ENCODE assay signal across 2 cellular contexts in the genomic region with DNA sequence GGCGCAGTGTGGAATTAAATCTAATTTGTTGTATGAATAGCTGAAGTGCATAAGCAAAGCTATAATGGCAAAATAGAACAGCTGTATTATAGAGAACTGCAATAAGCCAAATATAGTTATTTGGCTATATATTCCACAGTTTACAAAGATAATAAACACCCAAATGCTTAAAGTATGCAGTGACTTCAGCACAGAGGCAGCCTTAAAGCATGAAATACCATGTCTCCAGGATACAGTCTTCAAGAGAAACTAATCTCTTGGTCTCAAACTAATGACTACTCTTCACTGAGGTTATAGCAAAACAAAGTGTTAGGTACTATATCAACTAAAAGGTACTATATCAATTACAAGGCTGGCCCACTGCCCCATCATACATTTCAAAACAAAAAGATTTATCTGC.
TF ChIP-seq lines count a peak whose summit lies in the region.

No MANE protein-coding gene starts in this region.

TF ChIP-seq in liver, 16 proteins besides CTCF, POLR2A, EP300 and RAD21:
- TF ChIP-seq SP1 (IDR thresholded peaks at IDR 0.05) = no peak
- no peak for TF ChIP-seq NR2F2 (IDR thresholded peaks at IDR 0.05)
- no peak for TF ChIP-seq HNF4A (conservative IDR thresholded peaks at IDR 0.05)
- no peak for TF ChIP-seq FOXA1 (IDR thresholded peaks at IDR 0.05)
- TF ChIP-seq, protein P1, sequence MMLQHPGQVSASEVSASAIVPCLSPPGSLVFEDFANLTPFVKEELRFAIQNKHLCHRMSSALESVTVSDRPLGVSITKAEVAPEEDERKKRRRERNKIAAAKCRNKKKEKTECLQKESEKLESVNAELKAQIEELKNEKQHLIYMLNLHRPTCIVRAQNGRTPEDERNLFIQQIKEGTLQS (IDR thresholded peaks at IDR 0.05) = no peak
- no peak for TF ChIP-seq FOXA2 (IDR thresholded peaks at IDR 0.05)
- no peak for TF ChIP-seq JUND (IDR thresholded peaks at IDR 0.05)
- no peak for TF ChIP-seq EGR1 (IDR thresholded peaks at IDR 0.05; ENCODE audit: low read depth in 2 of 2)
- TF ChIP-seq TAF1 (conservative IDR thresholded peaks at IDR 0.05) = no peak
- TF ChIP-seq RXRA (IDR thresholded peaks at IDR 0.05) = no peak
- TF ChIP-seq, protein P2, sequence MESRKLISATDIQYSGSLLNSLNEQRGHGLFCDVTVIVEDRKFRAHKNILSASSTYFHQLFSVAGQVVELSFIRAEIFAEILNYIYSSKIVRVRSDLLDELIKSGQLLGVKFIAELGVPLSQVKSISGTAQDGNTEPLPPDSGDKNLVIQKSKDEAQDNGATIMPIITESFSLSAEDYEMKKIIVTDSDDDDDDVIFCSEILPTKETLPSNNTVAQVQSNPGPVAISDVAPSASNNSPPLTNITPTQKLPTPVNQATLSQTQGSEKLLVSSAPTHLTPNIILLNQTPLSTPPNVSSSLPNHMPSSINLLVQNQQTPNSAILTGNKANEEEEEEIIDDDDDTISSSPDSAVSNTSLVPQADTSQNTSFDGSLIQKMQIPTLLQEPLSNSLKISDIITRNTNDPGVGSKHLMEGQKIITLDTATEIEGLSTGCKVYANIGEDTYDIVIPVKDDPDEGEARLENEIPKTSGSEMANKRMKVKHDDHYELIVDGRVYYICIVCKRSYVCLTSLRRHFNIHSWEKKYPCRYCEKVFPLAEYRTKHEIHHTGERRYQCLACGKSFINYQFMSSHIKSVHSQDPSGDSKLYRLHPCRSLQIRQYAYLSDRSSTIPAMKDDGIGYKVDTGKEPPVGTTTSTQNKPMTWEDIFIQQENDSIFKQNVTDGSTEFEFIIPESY (IDR thresholded peaks at IDR 0.05) = no peak
- TF ChIP-seq, protein P3, sequence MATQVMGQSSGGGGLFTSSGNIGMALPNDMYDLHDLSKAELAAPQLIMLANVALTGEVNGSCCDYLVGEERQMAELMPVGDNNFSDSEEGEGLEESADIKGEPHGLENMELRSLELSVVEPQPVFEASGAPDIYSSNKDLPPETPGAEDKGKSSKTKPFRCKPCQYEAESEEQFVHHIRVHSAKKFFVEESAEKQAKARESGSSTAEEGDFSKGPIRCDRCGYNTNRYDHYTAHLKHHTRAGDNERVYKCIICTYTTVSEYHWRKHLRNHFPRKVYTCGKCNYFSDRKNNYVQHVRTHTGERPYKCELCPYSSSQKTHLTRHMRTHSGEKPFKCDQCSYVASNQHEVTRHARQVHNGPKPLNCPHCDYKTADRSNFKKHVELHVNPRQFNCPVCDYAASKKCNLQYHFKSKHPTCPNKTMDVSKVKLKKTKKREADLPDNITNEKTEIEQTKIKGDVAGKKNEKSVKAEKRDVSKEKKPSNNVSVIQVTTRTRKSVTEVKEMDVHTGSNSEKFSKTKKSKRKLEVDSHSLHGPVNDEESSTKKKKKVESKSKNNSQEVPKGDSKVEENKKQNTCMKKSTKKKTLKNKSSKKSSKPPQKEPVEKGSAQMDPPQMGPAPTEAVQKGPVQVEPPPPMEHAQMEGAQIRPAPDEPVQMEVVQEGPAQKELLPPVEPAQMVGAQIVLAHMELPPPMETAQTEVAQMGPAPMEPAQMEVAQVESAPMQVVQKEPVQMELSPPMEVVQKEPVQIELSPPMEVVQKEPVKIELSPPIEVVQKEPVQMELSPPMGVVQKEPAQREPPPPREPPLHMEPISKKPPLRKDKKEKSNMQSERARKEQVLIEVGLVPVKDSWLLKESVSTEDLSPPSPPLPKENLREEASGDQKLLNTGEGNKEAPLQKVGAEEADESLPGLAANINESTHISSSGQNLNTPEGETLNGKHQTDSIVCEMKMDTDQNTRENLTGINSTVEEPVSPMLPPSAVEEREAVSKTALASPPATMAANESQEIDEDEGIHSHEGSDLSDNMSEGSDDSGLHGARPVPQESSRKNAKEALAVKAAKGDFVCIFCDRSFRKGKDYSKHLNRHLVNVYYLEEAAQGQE (IDR thresholded peaks at IDR 0.05) = no peak
- TF ChIP-seq, protein P4, sequence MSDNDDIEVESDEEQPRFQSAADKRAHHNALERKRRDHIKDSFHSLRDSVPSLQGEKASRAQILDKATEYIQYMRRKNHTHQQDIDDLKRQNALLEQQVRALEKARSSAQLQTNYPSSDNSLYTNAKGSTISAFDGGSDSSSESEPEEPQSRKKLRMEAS (IDR thresholded peaks at IDR 0.05) = no peak
- TF ChIP-seq GABPA (IDR thresholded peaks at IDR 0.05 in 1 of 2, conservative IDR thresholded peaks at IDR 0.05 in 1 of 2) = no peak
- no peak for TF ChIP-seq YY1 (IDR thresholded peaks at IDR 0.05)
- TF ChIP-seq HNF4G (IDR thresholded peaks at IDR 0.05) = no peak

TF ChIP-seq in HepG2, 621 proteins besides CTCF, POLR2A, EP300 and RAD21:
- no peak for TF ChIP-seq RFX3 (CRISPR knock-in tag; IDR thresholded peaks at IDR 0.05)
- no peak for TF ChIP-seq SPEN (CRISPR knock-in tag; IDR thresholded peaks at IDR 0.05; ENCODE audit: low read depth)
- TF ChIP-seq, protein P5, sequence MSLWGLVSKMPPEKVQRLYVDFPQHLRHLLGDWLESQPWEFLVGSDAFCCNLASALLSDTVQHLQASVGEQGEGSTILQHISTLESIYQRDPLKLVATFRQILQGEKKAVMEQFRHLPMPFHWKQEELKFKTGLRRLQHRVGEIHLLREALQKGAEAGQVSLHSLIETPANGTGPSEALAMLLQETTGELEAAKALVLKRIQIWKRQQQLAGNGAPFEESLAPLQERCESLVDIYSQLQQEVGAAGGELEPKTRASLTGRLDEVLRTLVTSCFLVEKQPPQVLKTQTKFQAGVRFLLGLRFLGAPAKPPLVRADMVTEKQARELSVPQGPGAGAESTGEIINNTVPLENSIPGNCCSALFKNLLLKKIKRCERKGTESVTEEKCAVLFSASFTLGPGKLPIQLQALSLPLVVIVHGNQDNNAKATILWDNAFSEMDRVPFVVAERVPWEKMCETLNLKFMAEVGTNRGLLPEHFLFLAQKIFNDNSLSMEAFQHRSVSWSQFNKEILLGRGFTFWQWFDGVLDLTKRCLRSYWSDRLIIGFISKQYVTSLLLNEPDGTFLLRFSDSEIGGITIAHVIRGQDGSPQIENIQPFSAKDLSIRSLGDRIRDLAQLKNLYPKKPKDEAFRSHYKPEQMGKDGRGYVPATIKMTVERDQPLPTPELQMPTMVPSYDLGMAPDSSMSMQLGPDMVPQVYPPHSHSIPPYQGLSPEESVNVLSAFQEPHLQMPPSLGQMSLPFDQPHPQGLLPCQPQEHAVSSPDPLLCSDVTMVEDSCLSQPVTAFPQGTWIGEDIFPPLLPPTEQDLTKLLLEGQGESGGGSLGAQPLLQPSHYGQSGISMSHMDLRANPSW (CRISPR knock-in tag; IDR thresholded peaks at IDR 0.05; ENCODE audit: borderline replicate concordance) = no peak
- no peak for TF ChIP-seq HOXD1 (CRISPR knock-in tag; IDR thresholded peaks at IDR 0.05)
- TF ChIP-seq, protein P6, sequence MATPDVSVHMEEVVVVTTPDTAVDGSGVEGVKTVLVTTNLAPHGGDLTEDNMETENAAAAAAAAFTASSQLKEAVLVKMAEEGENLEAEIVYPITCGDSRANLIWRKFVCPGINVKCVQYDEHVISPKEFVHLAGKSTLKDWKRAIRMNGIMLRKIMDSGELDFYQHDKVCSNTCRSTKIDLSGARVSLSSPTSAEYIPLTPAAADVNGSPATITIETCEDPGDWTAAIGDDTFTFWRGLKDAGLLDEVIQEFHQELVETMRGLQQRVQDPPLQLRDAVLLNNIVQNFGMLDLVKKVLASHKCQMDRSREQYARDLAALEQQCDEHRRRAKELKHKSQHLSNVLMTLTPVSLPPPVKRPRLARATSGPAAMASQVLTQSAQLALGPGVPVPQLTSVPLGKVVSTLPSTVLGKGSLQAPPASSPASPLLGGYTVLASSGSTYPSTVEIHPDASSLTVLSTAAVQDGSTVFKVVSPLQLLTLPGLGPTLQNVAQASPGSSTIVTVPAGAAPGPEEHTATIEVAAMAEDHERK (CRISPR knock-in tag; IDR thresholded peaks at IDR 0.05; ENCODE audit: low read depth) = no peak
- TF ChIP-seq, protein P7, sequence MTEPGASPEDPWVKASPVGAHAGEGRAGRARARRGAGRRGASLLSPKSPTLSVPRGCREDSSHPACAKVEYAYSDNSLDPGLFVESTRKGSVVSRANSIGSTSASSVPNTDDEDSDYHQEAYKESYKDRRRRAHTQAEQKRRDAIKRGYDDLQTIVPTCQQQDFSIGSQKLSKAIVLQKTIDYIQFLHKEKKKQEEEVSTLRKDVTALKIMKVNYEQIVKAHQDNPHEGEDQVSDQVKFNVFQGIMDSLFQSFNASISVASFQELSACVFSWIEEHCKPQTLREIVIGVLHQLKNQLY (CRISPR knock-in tag; IDR thresholded peaks at IDR 0.05) = no peak
- no peak for TF ChIP-seq SMAD3 (CRISPR knock-in tag; IDR thresholded peaks at IDR 0.05)
- TF ChIP-seq, protein P8, sequence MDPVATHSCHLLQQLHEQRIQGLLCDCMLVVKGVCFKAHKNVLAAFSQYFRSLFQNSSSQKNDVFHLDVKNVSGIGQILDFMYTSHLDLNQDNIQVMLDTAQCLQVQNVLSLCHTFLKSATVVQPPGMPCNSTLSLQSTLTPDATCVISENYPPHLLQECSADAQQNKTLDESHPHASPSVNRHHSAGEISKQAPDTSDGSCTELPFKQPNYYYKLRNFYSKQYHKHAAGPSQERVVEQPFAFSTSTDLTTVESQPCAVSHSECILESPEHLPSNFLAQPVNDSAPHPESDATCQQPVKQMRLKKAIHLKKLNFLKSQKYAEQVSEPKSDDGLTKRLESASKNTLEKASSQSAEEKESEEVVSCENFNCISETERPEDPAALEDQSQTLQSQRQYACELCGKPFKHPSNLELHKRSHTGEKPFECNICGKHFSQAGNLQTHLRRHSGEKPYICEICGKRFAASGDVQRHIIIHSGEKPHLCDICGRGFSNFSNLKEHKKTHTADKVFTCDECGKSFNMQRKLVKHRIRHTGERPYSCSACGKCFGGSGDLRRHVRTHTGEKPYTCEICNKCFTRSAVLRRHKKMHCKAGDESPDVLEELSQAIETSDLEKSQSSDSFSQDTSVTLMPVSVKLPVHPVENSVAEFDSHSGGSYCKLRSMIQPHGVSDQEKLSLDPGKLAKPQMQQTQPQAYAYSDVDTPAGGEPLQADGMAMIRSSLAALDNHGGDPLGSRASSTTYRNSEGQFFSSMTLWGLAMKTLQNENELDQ (CRISPR knock-in tag; IDR thresholded peaks at IDR 0.05; ENCODE audit: borderline replicate concordance) = no peak
- TF ChIP-seq CCDC6 (CRISPR knock-in tag; IDR thresholded peaks at IDR 0.05) = no peak
